Comparison of ENCODE assay signal across 1 cellular context in genomic region chr16:67548265-67549126, GRCh38.
TF ChIP-seq lines count a peak whose summit lies in the region.

No MANE protein-coding gene starts in this region.

TF ChIP-seq in GM12878, 131 proteins besides CTCF, POLR2A, EP300 and RAD21 (continued from another document):
- TF ChIP-seq SPI1 (IDR thresholded peaks at IDR 0.05; ENCODE audit: borderline replicate concordance, insufficient read depth, low read depth, low read length) (peak; percentile 77), RUNX3 (IDR thresholded peaks at IDR 0.05; ENCODE audit: low read length) (0 out of 2 replicates have a peak, but pooled peaks have one; percentile 28)
TF ChIP-seq in GM12878: peak in this region for 2.
